ENCODE assay signal across 14 cellular contexts in genomic region chr16:69182730-69183416, GRCh38. TPM values are rescaled to one million over a fixed set of nuclear protein-coding genes. Genes with fewer than 3 reads are reported as not detected.
A peak's percentile ranks its signal among the peaks of the same experiment; 100 is the strongest.
DNase-seq lines count a peak whose midpoint lies in the region; ATAC-seq, FAIRE-seq and TF ChIP-seq lines count a peak whose summit lies in the region.
"Had no signal": no experiment of that assay in that cellular context is flagged by ENCODE, and none has a peak within 500 bp of the region (broad histone marks: within the 10 kb centered on the region; RNA-seq: fewer than 3 reads in every experiment).

No MANE protein-coding gene starts in this region.

- DNase-seq in LNCaP clone FGC (ENCODE audit: low read depth) (peak; percentile 60), RPMI8226 (peak; percentile 99), kidney (no peak), NCI-H146 treated with DMSO at 0.1 percent for 48 hours (lab: John Stamatoyannopoulos, UW; ENCODE audit: unreplicated experiment) (no peak)
- DNase-seq in activated CD4-positive, alpha-beta T cell treated with anti-CD3 and anti-CD28 coated beads, Interleukin-2, amount 10 ng/mL, durations not matched to agents 7 days and 5 days: no peak
- DNase-seq: activated T-cell treated with anti-CD3 and anti-CD28 coated beads for 4 hours, AML-193, dorsolateral prefrontal cortex, NCI-H526 treated with DMSO at 0.1 percent for 48 hours, SIG-M5 had no signal

- H3K36me3 ChIP-seq in BLaER1 (0 out of 2 replicates have a peak, but pooled peaks cover 3% of the 10 kb centered on the region), kidney (ENCODE audit: control insufficient read depth in 1 of 2, insufficient read depth in 2 of 2, low read length in 2 of 2) (no peaks in the 10 kb centered on the region)

- peaks cover 18% of the 10 kb centered on the region for H3K4me1 Mint-ChIP-seq in activated CD4-positive, alpha-beta T cell treated with anti-CD3 and anti-CD28 coated beads, Interleukin-2, amount 10 ng/mL, durations not matched to agents 7 days and 5 days

- H3K4me3 ChIP-seq in BLaER1 (no peak overlapping the region), LNCaP clone FGC (ENCODE audit: low read depth, low read length) (no peak overlapping the region), kidney (ENCODE audit: low read length in 2 of 2) (no peak overlapping the region)
- H3K4me3 ChIP-seq: dorsolateral prefrontal cortex had no signal

- intact Hi-C loops in kidney (cut with DNase I): no loop called here

- H3K4me3 Mint-ChIP-seq in activated CD4-positive, alpha-beta T cell treated with anti-CD3 and anti-CD28 coated beads, Interleukin-2, amount 10 ng/mL, durations not matched to agents 7 days and 5 days: no peak overlapping the region
- H3K4me3 Mint-ChIP-seq: stimulated activated effector memory CD8-positive, alpha-beta T cell treated with anti-CD3 and anti-CD28 coated beads, Interleukin-12 subunit alpha, Interleukin-12 subunit beta, amount 100 ng/mL, for 72 hours had no signal

- H3K36me3 Mint-ChIP-seq in activated CD4-positive, alpha-beta T cell treated with anti-CD3 and anti-CD28 coated beads, Interleukin-2, amount 10 ng/mL, durations not matched to agents 7 days and 5 days (ENCODE audit: low read depth): peaks cover 3% of the 10 kb centered on the region

- H4K20me1 ChIP-seq in BLaER1: peaks cover 18% of the 10 kb centered on the region

- peaks cover 2% of the 10 kb centered on the region for H3K9me3 Mint-ChIP-seq in activated CD4-positive, alpha-beta T cell treated with anti-CD3 and anti-CD28 coated beads, Interleukin-2, amount 10 ng/mL, durations not matched to agents 7 days and 5 days
- H3K9me3 Mint-ChIP-seq: stimulated activated effector memory CD8-positive, alpha-beta T cell treated with anti-CD3 and anti-CD28 coated beads, Interleukin-12 subunit alpha, Interleukin-12 subunit beta, amount 100 ng/mL, for 72 hours had no signal

- TF ChIP-seq CTCF in LNCaP clone FGC (IDR thresholded peaks at IDR 0.05; ENCODE audit: control insufficient read depth, extremely low read depth, insufficient read depth) (no peak), kidney (IDR thresholded peaks at IDR 0.05; ENCODE audit: borderline replicate concordance, extremely low read depth, insufficient read depth) (no peak)

- H3K27me3 ChIP-seq in BLaER1: no peaks in the 10 kb centered on the region
- H3K27me3 ChIP-seq: dorsolateral prefrontal cortex had no signal

- H3K27ac ChIP-seq in BLaER1: no peak overlapping the region
- peak overlapping the region; percentile 14 to 18 for H3K27ac ChIP-seq in kidney (ENCODE audit: low read depth in 2 of 2, low read length in 2 of 2)

- no peaks in the 10 kb centered on the region for H3K27me3 Mint-ChIP-seq in activated CD4-positive, alpha-beta T cell treated with anti-CD3 and anti-CD28 coated beads, Interleukin-2, amount 10 ng/mL, durations not matched to agents 7 days and 5 days

- ATAC-seq in HG03280 (IDR thresholded peaks at IDR 0.05; ENCODE audit: unreplicated experiment): no peak
- ATAC-seq in HG03159 (IDR thresholded peaks at IDR 0.05; ENCODE audit: unreplicated experiment): no peak
- ATAC-seq: stimulated activated effector memory CD8-positive, alpha-beta T cell treated with anti-CD3 and anti-CD28 coated beads, Interleukin-12 subunit alpha, Interleukin-12 subunit beta, amount 100 ng/mL, for 72 hours had no signal

- H3K4me1 ChIP-seq in BLaER1 (peaks cover 49% of the 10 kb centered on the region), kidney (ENCODE audit: control insufficient read depth in 1 of 2, insufficient read depth in 1 of 2, low read depth in 1 of 2, low read length in 2 of 2) (peaks cover 15 to 20% of the 10 kb centered on the region in 2 donors)

- CTCF ChIA-PET in activated CD4-positive, alpha-beta T cell treated with anti-CD3 and anti-CD28 coated beads, Interleukin-2, amount 10 ng/mL, durations not matched to agents 7 days and 5 days (lab: Charles Lee): interaction anchor here (0.6 to 1.3 kb wide), 2 partner anchors 15 to 472 kb away, joined by 3 to 4 read pairs; no protein-coding TSS in a partner anchor

- POLR2A ChIA-PET in activated CD4-positive, alpha-beta T cell treated with anti-CD3 and anti-CD28 coated beads, Interleukin-2, amount 10 ng/mL, durations not matched to agents 7 days and 5 days (lab: Charles Lee): no interaction called here

- no peaks in the 10 kb centered on the region for H3K9me3 ChIP-seq in BLaER1
- no peaks in the 10 kb centered on the region for H3K9me3 ChIP-seq in kidney (ENCODE audit: control insufficient read depth in 1 of 2, low read length in 2 of 2)

- no peak for FAIRE-seq in kidney (lab: Jason Lieb, UNC)

- H3K9ac ChIP-seq in BLaER1 (peak overlapping the region; percentile 1; the same call in 1 of the 2 replicates), kidney (ENCODE audit: low read length in 2 of 2) (peak overlapping the region in 1 of 2 donors; percentile 40)

- peak overlapping the region; percentile 78 for H3K4me2 ChIP-seq in BLaER1

- H3K27ac Mint-ChIP-seq in activated CD4-positive, alpha-beta T cell treated with anti-CD3 and anti-CD28 coated beads, Interleukin-2, amount 10 ng/mL, durations not matched to agents 7 days and 5 days: no peak overlapping the region
- H3K27ac Mint-ChIP-seq: stimulated activated effector memory CD8-positive, alpha-beta T cell treated with anti-CD3 and anti-CD28 coated beads, Interleukin-12 subunit alpha, Interleukin-12 subunit beta, amount 100 ng/mL, for 72 hours had no signal

RNA-seq across cellular contexts. Expression of gene SNTB2, which starts 4.1 kb away (rescaled TPM):
- 45.1 TPM for total RNA-seq in kidney
- 4.8 TPM for polyA plus RNA-seq in kidney (ENCODE audit: insufficient read depth, low read depth, low replicate concordance)
- total RNA-seq in activated CD4-positive, alpha-beta T cell treated with anti-CD3 and anti-CD28 coated beads, Interleukin-2, amount 10 ng/mL, durations not matched to agents 7 days and 5 days: 10 to 100 TPM; 20.2 to 25.3 TPM

RNA-seq across cellular contexts. Expression of gene UTP4, which starts 50.4 kb away (rescaled TPM):
- 41.7 TPM for total RNA-seq in kidney
- 57.2 TPM for polyA plus RNA-seq in kidney (ENCODE audit: insufficient read depth, low read depth, low replicate concordance)
- total RNA-seq in activated CD4-positive, alpha-beta T cell treated with anti-CD3 and anti-CD28 coated beads, Interleukin-2, amount 10 ng/mL, durations not matched to agents 7 days and 5 days: 10 to 100 TPM; 51.8 to 53.2 TPM

RNA-seq across cellular contexts. Expression of gene CHTF8, which starts 50.5 kb away (rescaled TPM):
- 124 TPM for total RNA-seq in kidney
- 163 TPM for polyA plus RNA-seq in kidney (ENCODE audit: insufficient read depth, low read depth, low replicate concordance)
- total RNA-seq in activated CD4-positive, alpha-beta T cell treated with anti-CD3 and anti-CD28 coated beads, Interleukin-2, amount 10 ng/mL, durations not matched to agents 7 days and 5 days: 100 to 1,000 TPM; 132 to 165 TPM

Comparison
In these comparisons a context has a peak if more than half of its experiments do, and no peak if none do; other contexts are left out.
1. DNase-seq: peak in LNCaP clone FGC (single experiment) and RPMI8226 (single experiment); none in kidney (single experiment), NCI-H146 treated with DMSO at 0.1 percent for 48 hours (single experiment) and activated CD4-positive, alpha-beta T cell treated with anti-CD3 and anti-CD28 coated beads, Interleukin-2, amount 10 ng/mL, durations not matched to agents 7 days and 5 days (single experiment).